Comparison of ENCODE assay signal across 8 cellular contexts in the genomic region with DNA sequence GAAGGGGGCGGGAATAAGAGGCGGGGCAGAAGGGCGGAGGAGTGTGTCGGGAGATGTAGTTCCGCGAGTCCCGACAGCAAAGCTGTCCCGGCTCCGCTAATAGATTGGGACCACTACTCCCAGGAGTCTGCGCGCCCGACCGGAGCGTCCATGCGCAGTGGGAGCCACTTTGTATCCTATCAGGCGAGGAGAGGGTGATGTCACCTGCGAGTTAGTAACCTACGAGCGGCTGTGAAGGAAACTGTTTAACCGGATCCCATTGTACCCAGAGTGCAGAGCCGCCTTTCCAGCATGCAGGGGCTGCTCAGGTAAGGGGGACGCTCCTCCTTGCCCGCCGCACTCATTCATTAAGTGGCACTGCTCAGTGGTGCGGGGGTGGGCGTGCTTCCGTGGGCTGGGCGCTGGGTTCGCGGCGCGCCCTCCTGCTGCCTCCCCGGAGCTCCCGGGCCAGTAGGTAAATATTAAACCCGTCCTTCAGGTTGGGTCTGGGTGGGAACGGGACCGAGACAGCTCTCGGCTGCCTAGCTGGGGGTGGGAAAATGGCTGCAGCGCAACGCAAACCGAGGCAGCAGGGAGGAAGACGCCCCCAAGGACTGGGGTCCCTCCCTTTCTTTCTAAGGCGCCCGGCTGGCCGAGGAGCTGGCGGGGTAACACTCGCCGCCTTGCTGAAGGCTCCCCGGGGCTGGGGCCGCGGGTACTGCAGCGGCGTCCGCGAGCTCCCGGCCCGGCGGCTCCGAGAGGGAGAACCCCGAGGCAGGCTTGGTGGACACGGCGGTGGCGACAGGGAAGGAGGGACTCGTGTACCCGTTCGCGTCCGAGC. TPM values are rescaled to one million over a fixed set of nuclear protein-coding genes. Genes with fewer than 3 reads are reported as not detected.
DNase-seq lines count a peak whose midpoint lies in the region; ATAC-seq and TF ChIP-seq lines count a peak whose summit lies in the region.

A gene (plus strand): TSS at position 207 of the 820 bp plus-strand sequence. CDS start 74,811 bp downstream, outside the sequence.

- TF ChIP-seq EP300 in Ishikawa (IDR thresholded peaks at IDR 0.05; ENCODE audit: borderline replicate concordance): no peak

- H4K20me1 ChIP-seq in PC-3 (ENCODE audit: low read length): no peaks in the 10 kb centered on the region

- H3K9me3 ChIP-seq in PC-3 (ENCODE audit: low read length): no peaks in the 10 kb centered on the region
- no peaks in the 10 kb centered on the region for H3K9me3 ChIP-seq in muscle layer of colon (ENCODE audit: low read length)

- H3K4me3 Mint-ChIP-seq in activated T-cell treated with anti-CD3 and anti-CD28 coated beads, Interleukin-2, amount 50 U/mL, for 24 hours: peak within 1 kb of the TSS; percentile 90

- H3K9ac ChIP-seq in PC-3 (ENCODE audit: low read length) (peak within 1 kb of the TSS; percentile 47), muscle layer of colon (ENCODE audit: low read length) (peak within 1 kb of the TSS; percentile 83)

- H3F3A ChIP-seq in PC-3 (ENCODE audit: low read length, unreplicated experiment): no peaks in the 10 kb centered on the region

- H3K9me3 Mint-ChIP-seq in activated T-cell treated with anti-CD3 and anti-CD28 coated beads, Interleukin-2, amount 50 U/mL, for 24 hours: no peaks in the 10 kb centered on the region

- TF ChIP-seq POLR2A in erythroblast (IDR thresholded peaks at IDR 0.05; ENCODE audit: low read length): peak; percentile 88

- no peaks in the 10 kb centered on the region for H3K9me2 ChIP-seq in PC-3 (replicated peaks; ENCODE audit: low read length)

- peaks cover 29% of the 10 kb centered on the region for H3K27me3 ChIP-seq in PC-3 (ENCODE audit: low read length)
- H3K27me3 ChIP-seq in muscle layer of colon (ENCODE audit: control insufficient read depth in 1 of 2, insufficient read depth in 2 of 2, low read length in 2 of 2): no peaks in the 10 kb centered on the region

- no peak for TF ChIP-seq CTCF in PC-3 (conservative IDR thresholded peaks at IDR 0.05; ENCODE audit: low read depth, low read length)

- peak within 1 kb of the TSS; percentile 94 for H2AFZ ChIP-seq in PC-3 (ENCODE audit: low read length)

- H3K4me2 ChIP-seq in PC-3 (ENCODE audit: low read length): peak within 1 kb of the TSS; percentile 91

- intact Hi-C loops in PC-3 (cut with micrococcal nuclease): loop anchor here (1.0 to 2.0 kb wide), 8 partner anchors 62 to 294 kb away; no protein-coding TSS in a partner anchor

- BruUV-seq in PC-3 (replicated peaks; lab: Mats Ljungman, UMichigan): no TSS peak

- H3K4me1 Mint-ChIP-seq in activated T-cell treated with anti-CD3 and anti-CD28 coated beads, Interleukin-2, amount 50 U/mL, for 24 hours (ENCODE audit: low read depth): peaks cover 21% of the 10 kb centered on the region

- H3K36me3 ChIP-seq in PC-3 (ENCODE audit: low read depth, low read length) (no peaks in the 10 kb centered on the region), muscle layer of colon (ENCODE audit: insufficient read depth, low read length) (no peaks in the 10 kb centered on the region)

- CTCF ChIA-PET in PC-3 (lab: Charles Lee): interaction anchor here (0.6 to 2.1 kb wide), 5 partner anchors 15 to 294 kb away, joined by 3 to 10 read pairs (median 7); no protein-coding TSS in a partner anchor

- TF ChIP-seq RAD21 in Ishikawa (IDR thresholded peaks at IDR 0.05; ENCODE audit: low read depth): no peak

- H3K79me2 ChIP-seq in PC-3 (ENCODE audit: low read length): peaks cover 42% of the 10 kb centered on the region

- H3K4me1 ChIP-seq in PC-3 (ENCODE audit: insufficient read depth, low read length): peaks cover 27% of the 10 kb centered on the region
- H3K4me1 ChIP-seq in muscle layer of colon (ENCODE audit: insufficient read depth, low read length): peaks cover 31% of the 10 kb centered on the region

- DNase-seq in DMS153 (lab: John Stamatoyannopoulos, UW) (peak; percentile 98), PC-3 (peak; percentile 100), erythroblast (lab: John Stamatoyannopoulos, UW) (peak; percentile 98)
- peak; percentile 92 for DNase-seq in activated T-cell treated with anti-CD3 and anti-CD28 coated beads, Interleukin-2, amount 50 U/mL, for 24 hours
- peak; percentile 89 for DNase-seq in stimulated activated CD8-positive, alpha-beta memory T cell treated with anti-CD3 and anti-CD28 coated beads, Interleukin-7, amount 100 ng/mL, for 24 hours (ENCODE audit: low read depth)

- H3K36me3 Mint-ChIP-seq in activated T-cell treated with anti-CD3 and anti-CD28 coated beads, Interleukin-2, amount 50 U/mL, for 24 hours (ENCODE audit: low read depth): peaks cover 6% of the 10 kb centered on the region

- peak within 1 kb of the TSS; percentile 89 for H3K27ac Mint-ChIP-seq in activated T-cell treated with anti-CD3 and anti-CD28 coated beads, Interleukin-2, amount 50 U/mL, for 24 hours

- H3K27ac ChIP-seq in PC-3 (ENCODE audit: low read length) (peak within 1 kb of the TSS; percentile 9), muscle layer of colon (ENCODE audit: low read depth, low read length) (peak within 1 kb of the TSS; percentile 92)

- H3K4me3 ChIP-seq in PC-3 (ENCODE audit: low read length): peak within 1 kb of the TSS; percentile 79
- peak within 1 kb of the TSS; percentile 88 to 93 for H3K4me3 ChIP-seq in muscle layer of colon (ENCODE audit: low read depth in 1 of 2, low read length in 2 of 2)

- peaks cover 12% of the 10 kb centered on the region for H3K27me3 Mint-ChIP-seq in activated T-cell treated with anti-CD3 and anti-CD28 coated beads, Interleukin-2, amount 50 U/mL, for 24 hours

- POLR2A ChIA-PET in PC-3 (lab: Charles Lee; ENCODE audit: unreplicated experiment): interaction anchor here (1.0 to 1.3 kb wide), 2 partner anchors 59 to 296 kb away, joined by 4 to 5 read pairs; a partner anchor contains a TSS

- ATAC-seq in GM21576 (IDR thresholded peaks at IDR 0.05; ENCODE audit: unreplicated experiment) (peak; percentile 89), PC-3 (peak; percentile 92)

TF ChIP-seq in Ishikawa, 13 proteins besides CTCF, POLR2A, EP300 and RAD21:
- peak; percentile 69; the same call in 1 of the 2 replicates for TF ChIP-seq YY1 (IDR thresholded peaks at IDR 0.05; ENCODE audit: low read depth)
- TF ChIP-seq EGR1 (IDR thresholded peaks at IDR 0.05): peak; percentile 74
- TF ChIP-seq TAF1 (IDR thresholded peaks at IDR 0.05; ENCODE audit: low read depth): peak; percentile 69
- TF ChIP-seq TCF12 (IDR thresholded peaks at IDR 0.05; ENCODE audit: low read depth): peak; percentile 52
- no peak for TF ChIP-seq CEBPB (IDR thresholded peaks at IDR 0.05)
- TF ChIP-seq, protein P1, sequence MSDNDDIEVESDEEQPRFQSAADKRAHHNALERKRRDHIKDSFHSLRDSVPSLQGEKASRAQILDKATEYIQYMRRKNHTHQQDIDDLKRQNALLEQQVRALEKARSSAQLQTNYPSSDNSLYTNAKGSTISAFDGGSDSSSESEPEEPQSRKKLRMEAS (IDR thresholded peaks at IDR 0.05): peak; percentile 54
- TF ChIP-seq NFIC (IDR thresholded peaks at IDR 0.05): peak; percentile 24; the same call in 1 of the 2 replicates
- TF ChIP-seq, protein P2, sequence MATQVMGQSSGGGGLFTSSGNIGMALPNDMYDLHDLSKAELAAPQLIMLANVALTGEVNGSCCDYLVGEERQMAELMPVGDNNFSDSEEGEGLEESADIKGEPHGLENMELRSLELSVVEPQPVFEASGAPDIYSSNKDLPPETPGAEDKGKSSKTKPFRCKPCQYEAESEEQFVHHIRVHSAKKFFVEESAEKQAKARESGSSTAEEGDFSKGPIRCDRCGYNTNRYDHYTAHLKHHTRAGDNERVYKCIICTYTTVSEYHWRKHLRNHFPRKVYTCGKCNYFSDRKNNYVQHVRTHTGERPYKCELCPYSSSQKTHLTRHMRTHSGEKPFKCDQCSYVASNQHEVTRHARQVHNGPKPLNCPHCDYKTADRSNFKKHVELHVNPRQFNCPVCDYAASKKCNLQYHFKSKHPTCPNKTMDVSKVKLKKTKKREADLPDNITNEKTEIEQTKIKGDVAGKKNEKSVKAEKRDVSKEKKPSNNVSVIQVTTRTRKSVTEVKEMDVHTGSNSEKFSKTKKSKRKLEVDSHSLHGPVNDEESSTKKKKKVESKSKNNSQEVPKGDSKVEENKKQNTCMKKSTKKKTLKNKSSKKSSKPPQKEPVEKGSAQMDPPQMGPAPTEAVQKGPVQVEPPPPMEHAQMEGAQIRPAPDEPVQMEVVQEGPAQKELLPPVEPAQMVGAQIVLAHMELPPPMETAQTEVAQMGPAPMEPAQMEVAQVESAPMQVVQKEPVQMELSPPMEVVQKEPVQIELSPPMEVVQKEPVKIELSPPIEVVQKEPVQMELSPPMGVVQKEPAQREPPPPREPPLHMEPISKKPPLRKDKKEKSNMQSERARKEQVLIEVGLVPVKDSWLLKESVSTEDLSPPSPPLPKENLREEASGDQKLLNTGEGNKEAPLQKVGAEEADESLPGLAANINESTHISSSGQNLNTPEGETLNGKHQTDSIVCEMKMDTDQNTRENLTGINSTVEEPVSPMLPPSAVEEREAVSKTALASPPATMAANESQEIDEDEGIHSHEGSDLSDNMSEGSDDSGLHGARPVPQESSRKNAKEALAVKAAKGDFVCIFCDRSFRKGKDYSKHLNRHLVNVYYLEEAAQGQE (IDR thresholded peaks at IDR 0.05; ENCODE audit: low read depth): no peak
- TF ChIP-seq ZBTB7A (IDR thresholded peaks at IDR 0.05; ENCODE audit: low read depth): peak; percentile 53; the same call in 1 of the 2 replicates

RNA-seq across cellular contexts. Expression of the gene that starts here (rescaled TPM):
- 32.7 and 36.7 TPM in 2 replicates for total RNA-seq in PC-3 (2014; rRNA removed)

Comparison
In these comparisons a context has a peak if more than half of its experiments do, and no peak if none do; other contexts are left out.
1. Peak in every context shown above with its lines: DNase-seq, ATAC-seq, H3K4me3 ChIP-seq and H3K27ac ChIP-seq.